1 cellular context compared by ENCODE assay signal in the genomic region with DNA sequence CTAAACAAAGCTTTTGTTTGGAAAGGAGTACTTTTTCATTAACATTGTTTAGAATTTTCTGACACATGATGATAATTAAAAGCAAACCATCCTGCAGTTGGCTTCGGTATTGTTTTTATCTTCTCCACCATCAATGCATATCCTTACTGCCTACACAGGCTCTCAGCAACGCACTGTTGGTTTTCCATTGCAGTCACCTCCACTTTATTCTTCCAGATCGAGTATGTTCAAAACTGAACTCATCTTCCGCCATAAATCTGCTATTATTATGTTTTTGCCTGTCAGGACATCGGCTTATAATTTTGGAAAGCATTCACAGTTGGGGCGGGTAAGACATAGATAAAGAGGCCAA.
TF ChIP-seq lines count a peak whose summit lies in the region.

No MANE protein-coding gene starts in this region.

TF ChIP-seq in K562, 482 proteins besides CTCF, POLR2A, EP300 and RAD21 (continued from another document and continues in another):
- TF ChIP-seq AFF1 (IDR thresholded peaks at IDR 0.05; ENCODE audit: low read depth in 1 of 2, partially characterized antibody in 2 of 2) (peak in 1 of 2 experiments; percentile 43), YBX1 (IDR thresholded peaks at IDR 0.05) (no peak), ZNF146 (CRISPR knock-in tag; IDR thresholded peaks at IDR 0.05; ENCODE audit: unreplicated experiment) (no peak), CBX1 (IDR thresholded peaks at IDR 0.05; ENCODE audit: low read depth) (no peak), HES1 (IDR thresholded peaks at IDR 0.05; ENCODE audit: low read depth) (no peak), ZNF277 (CRISPR knock-in tag; IDR thresholded peaks at IDR 0.05; ENCODE audit: borderline replicate concordance) (no peak), FOSL1 (tag; conservative IDR thresholded peaks at IDR 0.05) (0 out of 2 replicates have a peak, but pooled peaks have one; percentile 20), SMARCA4 (IDR thresholded peaks at IDR 0.05) (0 out of 2 replicates have a peak, but pooled peaks have one; percentile 38), ETV5 (CRISPR knock-in tag; IDR thresholded peaks at IDR 0.05; ENCODE audit: low read depth) (no peak), HDGF (IDR thresholded peaks at IDR 0.05) (0 out of 2 replicates have a peak, but pooled peaks have one; percentile 61), SIX5 (IDR thresholded peaks at IDR 0.05; ENCODE audit: borderline replicate concordance in 1 of 2, insufficient read depth in 1 of 2, low read depth in 1 of 2, low read length in 2 of 2) (no peak), CHD7 (IDR thresholded peaks at IDR 0.05; ENCODE audit: low read depth, low read length) (no peak), HNRNPH1 (optimal IDR thresholded peaks at IDR 0.05; ENCODE audit: low read depth, low read length) (no peak), ZC3H4 (CRISPR knock-in tag; IDR thresholded peaks at IDR 0.05; ENCODE audit: borderline replicate concordance) (peak; percentile 68; the same call in 1 of the 2 replicates), POLR2B (IDR thresholded peaks at IDR 0.05; ENCODE audit: low read depth, partially characterized antibody) (no peak), ARNT (IDR thresholded peaks at IDR 0.05) (no peak), PKNOX1 (IDR thresholded peaks at IDR 0.05) (0 out of 2 replicates have a peak, but pooled peaks have one; percentile 4), STAT6 (CRISPR knock-in tag; IDR thresholded peaks at IDR 0.05) (0 out of 2 replicates have a peak, but pooled peaks have one; percentile 54), DPF2 (IDR thresholded peaks at IDR 0.05) (peak; percentile 49), ZFX (CRISPR knock-in tag; IDR thresholded peaks at IDR 0.05) (no peak), BRD9 (IDR thresholded peaks at IDR 0.05; ENCODE audit: low read depth, partially characterized antibody) (peak; percentile 23), RBM25 (IDR thresholded peaks at IDR 0.05; ENCODE audit: low read depth, low read length, severe bottlenecking) (no peak)
- TF ChIP-seq, protein P1, sequence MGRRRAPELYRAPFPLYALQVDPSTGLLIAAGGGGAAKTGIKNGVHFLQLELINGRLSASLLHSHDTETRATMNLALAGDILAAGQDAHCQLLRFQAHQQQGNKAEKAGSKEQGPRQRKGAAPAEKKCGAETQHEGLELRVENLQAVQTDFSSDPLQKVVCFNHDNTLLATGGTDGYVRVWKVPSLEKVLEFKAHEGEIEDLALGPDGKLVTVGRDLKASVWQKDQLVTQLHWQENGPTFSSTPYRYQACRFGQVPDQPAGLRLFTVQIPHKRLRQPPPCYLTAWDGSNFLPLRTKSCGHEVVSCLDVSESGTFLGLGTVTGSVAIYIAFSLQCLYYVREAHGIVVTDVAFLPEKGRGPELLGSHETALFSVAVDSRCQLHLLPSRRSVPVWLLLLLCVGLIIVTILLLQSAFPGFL (CRISPR knock-in tag; IDR thresholded peaks at IDR 0.05): peak; percentile 70; the same call in 1 of the 2 replicates
- TF ChIP-seq, protein P2, sequence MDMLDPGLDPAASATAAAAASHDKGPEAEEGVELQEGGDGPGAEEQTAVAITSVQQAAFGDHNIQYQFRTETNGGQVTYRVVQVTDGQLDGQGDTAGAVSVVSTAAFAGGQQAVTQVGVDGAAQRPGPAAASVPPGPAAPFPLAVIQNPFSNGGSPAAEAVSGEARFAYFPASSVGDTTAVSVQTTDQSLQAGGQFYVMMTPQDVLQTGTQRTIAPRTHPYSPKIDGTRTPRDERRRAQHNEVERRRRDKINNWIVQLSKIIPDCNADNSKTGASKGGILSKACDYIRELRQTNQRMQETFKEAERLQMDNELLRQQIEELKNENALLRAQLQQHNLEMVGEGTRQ (CRISPR knock-in tag; IDR thresholded peaks at IDR 0.05): no peak
